8 cellular contexts compared by ENCODE assay signal in genomic region chr9:84697494-84698114, GRCh38. TPM values are rescaled to one million over a fixed set of nuclear protein-coding genes. Genes with fewer than 3 reads are reported as not detected.
DNase-seq lines count a peak whose midpoint lies in the region; ATAC-seq, FAIRE-seq and TF ChIP-seq lines count a peak whose summit lies in the region.

No MANE protein-coding gene starts in this region.

- no peak overlapping the region for H2BK5ac ChIP-seq in mesendoderm (ENCODE audit: low read length)

- no peaks in the 10 kb centered on the region for H3K9me3 Mint-ChIP-seq in WTC11
- H3K9me3 Mint-ChIP-seq in endothelial cell (ENCODE audit: unreplicated experiment): no peaks in the 10 kb centered on the region
- H3K9me3 Mint-ChIP-seq in activated T-helper 2 cell treated with anti-CD3 and anti-CD28 coated beads, Interferon-gamma antibody, Interleukin-2, Interleukin-4, amounts not matched to agents 10 μg/mL and 5 μg/mL and 100 μg/mL, durations not matched to agents 14 hours and 24 hours and 36 hours: no peaks in the 10 kb centered on the region

- H3K36me3 Mint-ChIP-seq in WTC11 (no peaks in the 10 kb centered on the region), endothelial cell (ENCODE audit: low read depth, unreplicated experiment) (no peaks in the 10 kb centered on the region)
- no peaks in the 10 kb centered on the region for H3K36me3 Mint-ChIP-seq in activated T-helper 2 cell treated with anti-CD3 and anti-CD28 coated beads, Interferon-gamma antibody, Interleukin-2, Interleukin-4, amounts not matched to agents 10 μg/mL and 5 μg/mL and 100 μg/mL, durations not matched to agents 14 hours and 24 hours and 36 hours (ENCODE audit: low read depth)

- H4K8ac ChIP-seq in mesendoderm (ENCODE audit: low read depth, low read length): no peak overlapping the region

- no peak overlapping the region for H3K27ac ChIP-seq in mesendoderm (ENCODE audit: low read depth, low read length)

- peak; percentile 92 for TF ChIP-seq CTCF in AG04449 (IDR thresholded peaks at IDR 0.05; ENCODE audit: insufficient read depth, low read length, missing control alignments)
- TF ChIP-seq CTCF in WTC11 (IDR thresholded peaks at IDR 0.05): peak; percentile 70
- peak; percentile 57 for TF ChIP-seq CTCF in endothelial cell (IDR thresholded peaks at IDR 0.05; ENCODE audit: unreplicated experiment)

- H2BK15ac ChIP-seq in mesendoderm (replicated peaks; ENCODE audit: low read depth): no peak overlapping the region

- ATAC-seq in WTC11: peak; percentile 97

- no peaks in the 10 kb centered on the region for H3K79me1 ChIP-seq in mesendoderm (ENCODE audit: low read length)

- POLR2A ChIA-PET in AG04449 (lab: Yijun Ruan, JAX) (no interaction called here), WTC11 (lab: Charles Lee) (no interaction called here)

- peaks cover 14% of the 10 kb centered on the region for H3K4me1 Mint-ChIP-seq in WTC11
- H3K4me1 Mint-ChIP-seq in endothelial cell (ENCODE audit: unreplicated experiment): peaks cover 5% of the 10 kb centered on the region
- H3K4me1 Mint-ChIP-seq in activated T-helper 2 cell treated with anti-CD3 and anti-CD28 coated beads, Interferon-gamma antibody, Interleukin-2, Interleukin-4, amounts not matched to agents 10 μg/mL and 5 μg/mL and 100 μg/mL, durations not matched to agents 14 hours and 24 hours and 36 hours (ENCODE audit: low read depth): peaks cover 3% of the 10 kb centered on the region

- H3K4me1 ChIP-seq in mesendoderm (ENCODE audit: control insufficient read depth, low read depth, low read length): no peaks in the 10 kb centered on the region

- no peak overlapping the region for H3K4me3 Mint-ChIP-seq in WTC11
- H3K4me3 Mint-ChIP-seq in endothelial cell (ENCODE audit: unreplicated experiment): no peak overlapping the region
- H3K4me3 Mint-ChIP-seq in activated T-helper 2 cell treated with anti-CD3 and anti-CD28 coated beads, Interferon-gamma antibody, Interleukin-2, Interleukin-4, amounts not matched to agents 10 μg/mL and 5 μg/mL and 100 μg/mL, durations not matched to agents 14 hours and 24 hours and 36 hours (ENCODE audit: low read depth): no peak overlapping the region

- H4K5ac ChIP-seq in mesendoderm (ENCODE audit: low read length): no peak overlapping the region

- H3K27ac Mint-ChIP-seq in WTC11: no peak overlapping the region
- H3K27ac Mint-ChIP-seq in endothelial cell (ENCODE audit: unreplicated experiment): no peak overlapping the region
- no peak overlapping the region for H3K27ac Mint-ChIP-seq in activated T-helper 2 cell treated with anti-CD3 and anti-CD28 coated beads, Interferon-gamma antibody, Interleukin-2, Interleukin-4, amounts not matched to agents 10 μg/mL and 5 μg/mL and 100 μg/mL, durations not matched to agents 14 hours and 24 hours and 36 hours

- CTCF ChIA-PET in AG04449 (lab: Yijun Ruan, JAX): interaction anchor here (0.6 to 10.4 kb wide), 45 partner anchors 8 to 914 kb away, joined by 3 to 209 read pairs (median 5); no protein-coding TSS in a partner anchor
- CTCF ChIA-PET in WTC11 (lab: Charles Lee): interaction anchor here (0.6 to 4.6 kb wide), 31 partner anchors 9 to 1192 kb away, joined by 3 to 27 read pairs (median 4); no protein-coding TSS in a partner anchor

- H3K56ac ChIP-seq in mesendoderm (ENCODE audit: low read length): no peak overlapping the region

- H2AK5ac ChIP-seq in mesendoderm (ENCODE audit: low read length): no peak overlapping the region

- H3K4ac ChIP-seq in mesendoderm (ENCODE audit: low read depth, low read length): no peak overlapping the region

- no peak overlapping the region for H3K4me3 ChIP-seq in AG04449 (ENCODE audit: low read depth, low read length)
- H3K4me3 ChIP-seq in mesendoderm (ENCODE audit: low read length): no peak overlapping the region

- H3K27me3 ChIP-seq in mesendoderm (ENCODE audit: insufficient read depth, low read length, poor library complexity): no peaks in the 10 kb centered on the region

- H3K27me3 Mint-ChIP-seq in WTC11 (ENCODE audit: low read depth) (no peaks in the 10 kb centered on the region), endothelial cell (ENCODE audit: unreplicated experiment) (no peaks in the 10 kb centered on the region)
- peaks cover 3% of the 10 kb centered on the region for H3K27me3 Mint-ChIP-seq in activated T-helper 2 cell treated with anti-CD3 and anti-CD28 coated beads, Interferon-gamma antibody, Interleukin-2, Interleukin-4, amounts not matched to agents 10 μg/mL and 5 μg/mL and 100 μg/mL, durations not matched to agents 14 hours and 24 hours and 36 hours (ENCODE audit: low read depth)

- FAIRE-seq in GM18507 (lab: Jason Lieb, UNC): peak; percentile 87

- DNase-seq in AG04449 (ENCODE audit: low read depth, low spot score) (no peak), GM18507 (ENCODE audit: extremely low spot score, insufficient read length, low read depth) (no peak), Kasumi-1 (lab: John Stamatoyannopoulos, UW) (peak; percentile 27 to 55), WTC11 (ENCODE audit: low spot score) (peak; percentile 92), endothelial cell (ENCODE audit: low spot score) (peak; percentile 79), mesendoderm (peak; percentile 90), superior temporal gyrus (ENCODE audit: extremely low spot score) (peak; percentile 75)
- no peak for DNase-seq in activated T-helper 2 cell treated with anti-CD3 and anti-CD28 coated beads, Interferon-gamma antibody, Interleukin-2, Interleukin-4, amounts not matched to agents 10 μg/mL and 5 μg/mL and 100 μg/mL, durations not matched to agents 14 hours and 24 hours and 36 hours (ENCODE audit: low spot score)

- no peak overlapping the region for H3K9ac ChIP-seq in mesendoderm (ENCODE audit: low read length)

- no peaks in the 10 kb centered on the region for H3K36me3 ChIP-seq in mesendoderm (ENCODE audit: control insufficient read depth, insufficient read depth, low read length)

- H2BK120ac ChIP-seq in mesendoderm (ENCODE audit: low read depth, low read length): no peak overlapping the region

- H3K4me2 ChIP-seq in mesendoderm (ENCODE audit: low read length): no peak overlapping the region

- no peak overlapping the region for H3K18ac ChIP-seq in mesendoderm (ENCODE audit: low read length)

- no peak overlapping the region for H3K23ac ChIP-seq in mesendoderm (ENCODE audit: low read length)

- intact Hi-C loops in activated T-helper 2 cell treated with anti-CD3 and anti-CD28 coated beads, Interferon-gamma antibody, Interleukin-2, Interleukin-4, amounts not matched to agents 10 μg/mL and 5 μg/mL and 100 μg/mL, durations not matched to agents 14 hours and 24 hours and 36 hours (cut with micrococcal nuclease): loop anchor here (5.0 to 10.0 kb wide), 2 partner anchors 85 to 257 kb away; no protein-coding TSS in a partner anchor

- WGBS in mesendoderm (ENCODE audit: extremely low coverage, insufficient coverage, low lambda C conversion rate): no CpG with 5 or more reads among the region's 5 CpGs

- H3K79me2 ChIP-seq in mesendoderm (ENCODE audit: control insufficient read depth, insufficient read depth, low read length): no peaks in the 10 kb centered on the region

TF ChIP-seq in WTC11, 78 proteins besides CTCF, POLR2A, EP300 and RAD21:
- no peak for TF ChIP-seq JAZF1 (CRISPR knock-in tag; IDR thresholded peaks at IDR 0.05)
- TF ChIP-seq TP53 (CRISPR knock-in tag; IDR thresholded peaks at IDR 0.05): 0 out of 2 replicates have a peak, but pooled peaks have one; percentile 41
- TF ChIP-seq MXD4 (CRISPR knock-in tag; IDR thresholded peaks at IDR 0.05; ENCODE audit: borderline replicate concordance): no peak
- TF ChIP-seq, protein P1, sequence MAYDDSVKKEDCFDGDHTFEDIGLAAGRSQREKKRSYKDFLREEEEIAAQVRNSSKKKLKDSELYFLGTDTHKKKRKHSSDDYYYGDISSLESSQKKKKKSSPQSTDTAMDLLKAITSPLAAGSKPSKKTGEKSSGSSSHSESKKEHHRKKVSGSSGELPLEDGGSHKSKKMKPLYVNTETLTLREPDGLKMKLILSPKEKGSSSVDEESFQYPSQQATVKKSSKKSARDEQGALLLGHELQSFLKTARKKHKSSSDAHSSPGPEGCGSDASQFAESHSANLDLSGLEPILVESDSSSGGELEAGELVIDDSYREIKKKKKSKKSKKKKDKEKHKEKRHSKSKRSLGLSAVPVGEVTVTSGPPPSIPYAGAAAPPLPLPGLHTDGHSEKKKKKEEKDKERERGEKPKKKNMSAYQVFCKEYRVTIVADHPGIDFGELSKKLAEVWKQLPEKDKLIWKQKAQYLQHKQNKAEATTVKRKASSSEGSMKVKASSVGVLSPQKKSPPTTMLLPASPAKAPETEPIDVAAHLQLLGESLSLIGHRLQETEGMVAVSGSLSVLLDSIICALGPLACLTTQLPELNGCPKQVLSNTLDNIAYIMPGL (CRISPR knock-in tag; IDR thresholded peaks at IDR 0.05): no peak
- TF ChIP-seq ETV6 (CRISPR knock-in tag; IDR thresholded peaks at IDR 0.05): peak; percentile 68; the same call in 1 of the 2 replicates
- TF ChIP-seq SMAD4 (CRISPR knock-in tag; IDR thresholded peaks at IDR 0.05): no peak
- TF ChIP-seq HMGA2 (CRISPR knock-in tag; IDR thresholded peaks at IDR 0.05): peak; percentile 74
- TF ChIP-seq SMAD3 (CRISPR knock-in tag; IDR thresholded peaks at IDR 0.05; ENCODE audit: borderline replicate concordance): 0 out of 2 replicates have a peak, but pooled peaks have one; percentile 39
- peak; percentile 41; the same call in 1 of the 2 replicates for TF ChIP-seq SP1 (CRISPR knock-in tag; conservative IDR thresholded peaks at IDR 0.05)
- no peak for TF ChIP-seq GABPB1 (CRISPR knock-in tag; IDR thresholded peaks at IDR 0.05)
- TF ChIP-seq FOXP1 (CRISPR knock-in tag; IDR thresholded peaks at IDR 0.05; ENCODE audit: borderline replicate concordance): no peak
- TF ChIP-seq OVOL2 (CRISPR knock-in tag; IDR thresholded peaks at IDR 0.05; ENCODE audit: borderline replicate concordance): no peak
- no peak for TF ChIP-seq MYBL2 (CRISPR knock-in tag; IDR thresholded peaks at IDR 0.05)
- no peak for TF ChIP-seq ZNF317 (CRISPR knock-in tag; IDR thresholded peaks at IDR 0.05; ENCODE audit: borderline replicate concordance, low read depth)
- TF ChIP-seq ZNF138 (CRISPR knock-in tag; conservative IDR thresholded peaks at IDR 0.05): no peak

RNA-seq across cellular contexts. Expression of gene NTRK2, which starts 28.1 kb away (rescaled TPM):
- total RNA-seq in WTC11 (2021) (0.02 to 0.05 TPM (median 0.05 TPM) in 3 replicates), endothelial cell (ENCODE audit: unreplicated experiment) (not detected)
- 0.08 TPM for polyA plus RNA-seq in mesendoderm (2013, experiment 1 of 2)
- polyA plus RNA-seq in mesendoderm (2013, experiment 2 of 2): 0.08 TPM
- total RNA-seq in activated T-helper 2 cell treated with anti-CD3 and anti-CD28 coated beads, Interferon-gamma antibody, Interleukin-2, Interleukin-4, amounts not matched to agents 10 μg/mL and 5 μg/mL and 100 μg/mL, durations not matched to agents 14 hours and 24 hours and 36 hours: 1.6 TPM in 2 replicates

Comparison
In these comparisons a context has a peak if more than half of its experiments do, and no peak if none do; other contexts are left out.
1. DNase-seq: peak in Kasumi-1 (2 of 2), WTC11 (single experiment), endothelial cell (single experiment), mesendoderm (single experiment) and superior temporal gyrus (single experiment); none in AG04449 (single experiment), GM18507 (single experiment) and activated T-helper 2 cell treated with anti-CD3 and anti-CD28 coated beads, Interferon-gamma antibody, Interleukin-2, Interleukin-4, amounts not matched to agents 10 μg/mL and 5 μg/mL and 100 μg/mL, durations not matched to agents 14 hours and 24 hours and 36 hours (single experiment).
2. Peak in every context shown above with its lines, with median percentiles within 50 percentile points of each other: CTCF ChIP-seq.